ENCODE assay signal across 16 cellular contexts in the genomic region with DNA sequence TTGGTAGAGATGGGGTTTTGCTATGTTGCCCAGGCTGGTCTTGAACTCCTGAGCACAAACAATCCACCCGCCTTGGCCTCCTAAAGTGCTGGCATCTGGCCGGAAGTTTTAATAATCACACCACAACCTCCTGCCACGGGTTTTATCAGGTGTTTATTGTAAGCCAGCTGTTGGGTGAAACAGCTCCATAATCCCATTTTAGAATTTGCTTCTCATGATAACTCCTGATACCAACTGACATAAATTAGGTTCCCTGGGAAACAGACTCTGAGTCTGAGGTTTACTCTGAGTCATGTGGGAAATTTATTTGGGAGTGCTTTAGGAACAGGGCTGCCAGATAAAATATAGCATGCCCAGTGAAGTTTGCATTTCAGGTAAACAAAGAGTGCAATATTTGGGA.
A peak's percentile ranks its signal among the peaks of the same experiment; 100 is the strongest.
DNase-seq lines count a peak whose midpoint lies in the region; ATAC-seq and TF ChIP-seq lines count a peak whose summit lies in the region.
"Had no signal": no experiment of that assay in that cellular context is flagged by ENCODE, and none has a peak within 500 bp of the region (broad histone marks: within the 10 kb centered on the region; RNA-seq: fewer than 3 reads in every experiment).

No MANE protein-coding gene starts in this region.

- no TSS peak for BruUV-seq in Calu3 (replicated peaks; lab: Mats Ljungman, UMichigan)

- CTCF ChIA-PET in Calu3 (lab: Charles Lee): no interaction called here

- H3K27me3 Mint-ChIP-seq in Calu3 (ENCODE audit: unreplicated experiment) (no peaks in the 10 kb centered on the region), nephron (ENCODE audit: low read depth) (no peaks in the 10 kb centered on the region)

- no peak overlapping the region for H3K4me3 ChIP-seq in MG63
- no peak overlapping the region for H3K4me3 ChIP-seq in cardiac fibroblast (replicated peaks in 1 of 2; ENCODE audit: low read depth in 2 of 2, low read length in 2 of 2)
- H3K4me3 ChIP-seq: GM23338, prostate gland had no signal

- no peak for TF ChIP-seq CTCF in Calu3 (IDR thresholded peaks at IDR 0.05; ENCODE audit: unreplicated experiment)
- no peak for TF ChIP-seq CTCF in cardiac fibroblast (IDR thresholded peaks at IDR 0.05; ENCODE audit: low read depth, low read length)
- TF ChIP-seq CTCF in nephron (IDR thresholded peaks at IDR 0.05; ENCODE audit: unreplicated experiment in 3 of 3): no peak

- no peaks in the 10 kb centered on the region for H3K27me3 ChIP-seq in MG63

- no peak for DNase-seq in Calu3
- DNase-seq in MG63: peak; percentile 62
- peak; percentile 16 to 35 for DNase-seq in cardiac fibroblast (ENCODE audit: low read depth in 2 of 2)
- no peak for DNase-seq in HPDE6-E6E7 (ENCODE audit: extremely low spot score)
- DNase-seq in stimulated activated CD8-positive, alpha-beta memory T cell treated with anti-CD3 and anti-CD28 coated beads, Interleukin-4, amount 100 ng/mL, for 48 hours: no peak
- DNase-seq: activated CD4-positive, alpha-beta T cell treated with anti-CD3 and anti-CD28 coated beads for 1 hour; aorta; hypothalamus; NCI-H2081 treated with DMSO at 0.1 percent for 48 hours had no signal

- peak overlapping the region; percentile 62 for H3K27ac Mint-ChIP-seq in Calu3 (ENCODE audit: unreplicated experiment)
- H3K27ac Mint-ChIP-seq in nephron: peak overlapping the region in 2 of 3 experiments; percentile 3 to 8
- H3K27ac Mint-ChIP-seq: dendritic cell treated with granulocyte-macrophage colony-stimulating factor and Interleukin-4, amounts not matched to agents 40 ng/mL and 50 ng/mL, for 4 days; GM23338 had no signal

- peaks cover 10% of the 10 kb centered on the region for H3K36me3 Mint-ChIP-seq in Calu3 (ENCODE audit: insufficient read depth, unreplicated experiment)
- H3K36me3 Mint-ChIP-seq in nephron (ENCODE audit: low read depth): no peaks in the 10 kb centered on the region

- ATAC-seq in GM19452 (IDR thresholded peaks at IDR 0.05; ENCODE audit: unreplicated experiment): no peak
- ATAC-seq in GM19395 (IDR thresholded peaks at IDR 0.05; ENCODE audit: unreplicated experiment): no peak
- ATAC-seq: esophagus mucosa, GM23338 had no signal

- intact Hi-C loops in Calu3 (cut with micrococcal nuclease; ENCODE audit: unreplicated experiment): no loop called here

- no peaks in the 10 kb centered on the region for H3K36me3 ChIP-seq in MG63
- H3K36me3 ChIP-seq: prostate gland had no signal

- no peak overlapping the region for H3K4me3 Mint-ChIP-seq in Calu3 (ENCODE audit: low read depth, unreplicated experiment)
- H3K4me3 Mint-ChIP-seq in nephron: no peak overlapping the region
- H3K4me3 Mint-ChIP-seq: dendritic cell treated with granulocyte-macrophage colony-stimulating factor and Interleukin-4, amounts not matched to agents 40 ng/mL and 50 ng/mL, for 4 days; GM23338 had no signal

- peaks cover 18% of the 10 kb centered on the region for H3K4me1 Mint-ChIP-seq in Calu3 (ENCODE audit: low read depth, unreplicated experiment)
- H3K4me1 Mint-ChIP-seq in nephron: no peaks in the 10 kb centered on the region

- H3K9me3 Mint-ChIP-seq in Calu3 (ENCODE audit: low read depth, unreplicated experiment): no peaks in the 10 kb centered on the region
- no peaks in the 10 kb centered on the region for H3K9me3 Mint-ChIP-seq in nephron
- H3K9me3 Mint-ChIP-seq: dendritic cell treated with granulocyte-macrophage colony-stimulating factor and Interleukin-4, amounts not matched to agents 40 ng/mL and 50 ng/mL, for 4 days; GM23338 had no signal

- H3K9me3 ChIP-seq in MG63: no peaks in the 10 kb centered on the region
- H3K9me3 ChIP-seq: prostate gland had no signal

Comparison
In these comparisons a context has a peak if more than half of its experiments do, and no peak if none do; other contexts are left out.
1. DNase-seq: peak in MG63 (single experiment) and cardiac fibroblast (2 of 2); none in Calu3 (single experiment), HPDE6-E6E7 (single experiment) and stimulated activated CD8-positive, alpha-beta memory T cell treated with anti-CD3 and anti-CD28 coated beads, Interleukin-4, amount 100 ng/mL, for 48 hours (single experiment).